Comparison of ENCODE assay signal across 25 cellular contexts in genomic region chrX:9706426-9706825, GRCh38. TPM values are rescaled to one million over a fixed set of nuclear protein-coding genes. Genes with fewer than 3 reads are reported as not detected.
"Had no signal": no experiment of that assay in that cellular context is flagged by ENCODE, and none has a peak within 500 bp of the region (broad histone marks: within the 10 kb centered on the region; RNA-seq: fewer than 3 reads in every experiment).

No MANE protein-coding gene starts in this region.

- H3K4me3 ChIP-seq: esophagus squamous epithelium, left ventricle myocardium inferior, lower lobe of right lung, psoas muscle, right lobe of liver, spleen, thoracic aorta had no signal

- H3K4me3 Mint-ChIP-seq: memory B cell; naive B cell; nephron; stimulated activated naive B cell treated with anti-CD40 and anti-IgM and Interleukin-4, amounts not matched to agents 10 μg/mL and 1 μg/mL and 100 μg/mL, for 72 hours; stimulated activated naive CD8-positive, alpha-beta T cell treated with anti-CD3 and anti-CD28 coated beads, Interleukin-15, amount 100 ng/mL, for 72 hours had no signal

- H3K9me3 Mint-ChIP-seq: memory B cell; stimulated activated naive CD8-positive, alpha-beta T cell treated with anti-CD3 and anti-CD28 coated beads, Interleukin-15, amount 100 ng/mL, for 72 hours had no signal

- H3K9me3 ChIP-seq: esophagus squamous epithelium, left ventricle myocardium inferior, lower lobe of right lung, neutrophil, psoas muscle, right lobe of liver, thoracic aorta had no signal

- H3K27ac ChIP-seq: esophagus squamous epithelium, foreskin keratinocyte, left ventricle myocardium inferior, lower lobe of right lung, neutrophil, psoas muscle, right lobe of liver, spleen had no signal

- ATAC-seq: foreskin keratinocyte; left cardiac atrium; lower lobe of right lung; psoas muscle; stimulated activated naive CD8-positive, alpha-beta T cell treated with anti-CD3 and anti-CD28 coated beads, Interleukin-15, amount 100 ng/mL, for 72 hours had no signal

- H3K27ac Mint-ChIP-seq: memory B cell; nephron; stimulated activated naive B cell treated with anti-CD40 and anti-IgM and Interleukin-4, amounts not matched to agents 10 μg/mL and 1 μg/mL and 100 μg/mL, for 72 hours had no signal

- H3K27me3 Mint-ChIP-seq: memory B cell; naive B cell; stimulated activated naive B cell treated with anti-CD40 and anti-IgM and Interleukin-4, amounts not matched to agents 10 μg/mL and 1 μg/mL and 100 μg/mL, for 72 hours; stimulated activated naive CD8-positive, alpha-beta T cell treated with anti-CD3 and anti-CD28 coated beads, Interleukin-15, amount 100 ng/mL, for 72 hours had no signal

- DNase-seq: effector memory CD4-positive, alpha-beta T cell; esophagus squamous epithelium; foreskin keratinocyte; kidney; left cardiac atrium; left ventricle myocardium inferior; lower lobe of right lung; midbrain; naive B cell; psoas muscle; retina; spleen; stimulated activated CD4-positive, alpha-beta T cell treated with anti-CD3 and anti-CD28 coated beads, Interleukin-15, amount 100 ng/mL, for 24 hours; stimulated activated CD4-positive, alpha-beta T cell treated with anti-CD3 and anti-CD28 coated beads, Interleukin-1b, Interleukin-23, amount 100 ng/mL, for 48 hours; stimulated activated CD4-positive, alpha-beta T cell treated with anti-CD3 and anti-CD28 coated beads, Interleukin-4, amount 100 ng/mL, for 24 hours; stimulated activated naive B cell treated with anti-CD40 and anti-IgM and Interleukin-4, amounts not matched to agents 10 μg/mL and 1 μg/mL and 100 μg/mL, for 72 hours; stimulated activated naive CD8-positive, alpha-beta T cell treated with anti-CD3 and anti-CD28 coated beads, Interleukin-15, amount 100 ng/mL, for 72 hours; trophoblast cell had no signal

- H3K27me3 ChIP-seq: esophagus squamous epithelium, foreskin keratinocyte, neutrophil, right lobe of liver, spleen had no signal

- H3K4me1 ChIP-seq: foreskin keratinocyte, left ventricle myocardium inferior, lower lobe of right lung, psoas muscle, right lobe of liver had no signal

- FAIRE-seq: kidney had no signal

RNA-seq across cellular contexts. Expression of gene GPR143, which starts 59.2 kb away (rescaled TPM):
- total RNA-seq: left ventricle myocardium inferior, osteoblast, psoas muscle, spleen, subcutaneous adipose tissue had no signal
